ENCODE assay signal across 19 cellular contexts in genomic region chr3:139292192-139292591, GRCh38.
"Had no signal": no experiment of that assay in that cellular context is flagged by ENCODE, and none has a peak within 500 bp of the region (broad histone marks: within the 10 kb centered on the region; RNA-seq: fewer than 3 reads in every experiment).

No MANE protein-coding gene starts in this region.

- DNase-seq: activated CD4-positive, alpha-beta T cell treated with anti-CD3 and anti-CD28 coated beads, Interleukin-2, amount 10 ng/mL, durations not matched to agents 7 days and 5 days; activated CD8-positive, alpha-beta memory T cell treated with anti-CD3 and anti-CD28 coated beads, Interleukin-2, amount 50 U/mL, for 4 hours; activated CD8-positive, alpha-beta T cell treated with anti-CD3 and anti-CD28 coated beads, Interleukin-2, amount 10 ng/mL, durations not matched to agents 7 days and 5 days; activated effector memory CD4-positive, alpha-beta T cell treated with Interleukin-2 at 50 U/mL for 16 hours; activated T-cell treated with anti-CD3 and anti-CD28 coated beads, Interleukin-2, amount 50 U/mL, for 48 hours; cerebellar nuclear complex; effector CD8-positive, alpha-beta T cell; left cardiac atrium; mesendoderm; naive thymus-derived CD4-positive, alpha-beta T cell; ovary; sigmoid colon; spleen; stimulated activated naive CD4-positive, alpha-beta T cell; T-helper 1 cell; T-helper 9 cell; thyroid gland had no signal

- ATAC-seq: activated CD8-positive, alpha-beta T cell treated with anti-CD3 and anti-CD28 coated beads, Interleukin-2, amount 10 ng/mL, durations not matched to agents 7 days and 5 days; activated naive CD4-positive, alpha-beta T cell treated with anti-CD3 and anti-CD28 coated beads, Interleukin-2, amount 50 U/mL, for 72 hours; esophagus mucosa; left cardiac atrium; naive thymus-derived CD4-positive, alpha-beta T cell had no signal

- H3K27me3 ChIP-seq: ovary, sigmoid colon, spleen, thyroid gland had no signal

- H3K27ac ChIP-seq: sigmoid colon, spleen, thyroid gland had no signal

- H3K36me3 ChIP-seq: ovary, sigmoid colon, spleen, thyroid gland had no signal

- H3K4me3 ChIP-seq: ovary, sigmoid colon, spleen, thyroid gland had no signal

- H3K9me3 ChIP-seq: ovary, sigmoid colon, spleen, thyroid gland had no signal

- H3K4me1 ChIP-seq: sigmoid colon, spleen had no signal
